ENCODE assay signal across 9 cellular contexts in the genomic region with DNA sequence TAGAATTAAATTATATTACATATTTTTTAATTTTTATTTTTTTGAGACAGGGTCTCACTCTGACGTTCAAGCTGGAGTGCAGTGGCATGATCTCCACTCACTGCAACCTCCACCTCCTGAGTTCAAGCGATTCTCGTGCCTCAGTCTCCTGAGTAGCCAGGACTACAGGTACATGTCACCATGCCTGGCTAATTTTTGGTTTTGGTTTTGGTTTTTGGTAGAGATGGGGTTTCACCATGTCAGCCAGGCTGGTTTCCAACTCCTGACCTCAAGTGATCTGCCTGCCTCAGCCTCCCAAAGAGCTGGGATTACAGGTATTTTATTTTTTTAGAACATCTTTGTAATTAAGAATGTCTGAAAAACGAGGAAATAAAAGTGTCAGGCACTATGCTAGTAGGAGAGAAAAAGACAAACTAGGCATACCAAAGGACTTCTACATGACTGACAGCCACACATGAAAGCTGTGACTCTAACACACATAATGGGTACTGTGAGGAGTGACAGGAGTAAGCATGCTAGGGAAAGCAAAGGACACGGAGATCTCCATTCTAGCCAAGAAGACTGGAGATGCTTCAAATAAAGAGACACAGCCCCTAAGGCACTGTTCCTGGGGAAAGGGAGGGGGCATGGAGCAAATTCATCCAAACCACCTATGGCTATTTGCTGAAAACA. TPM values are rescaled to one million over a fixed set of nuclear protein-coding genes. Genes with fewer than 3 reads are reported as not detected.
DNase-seq lines count a peak whose midpoint lies in the region; ATAC-seq and TF ChIP-seq lines count a peak whose summit lies in the region.
"Had no signal": no experiment of that assay in that cellular context is flagged by ENCODE, and none has a peak within 500 bp of the region (broad histone marks: within the 10 kb centered on the region; RNA-seq: fewer than 3 reads in every experiment).

No MANE protein-coding gene starts in this region.

- no peak overlapping the region for H2AFZ ChIP-seq in smooth muscle cell (ENCODE audit: low read depth)

- H3K4me3 ChIP-seq in smooth muscle cell = no peak overlapping the region
- no peak overlapping the region for H3K4me3 ChIP-seq in mucosa of descending colon

- peaks cover 82% of the 10 kb centered on the region for H3K36me3 Mint-ChIP-seq in activated naive CD8-positive, alpha-beta T cell treated with anti-CD3 and anti-CD28 coated beads, Interleukin-2, amount 50 U/mL, for 24 hours (ENCODE audit: low read depth)

- H3K27ac Mint-ChIP-seq in activated naive CD8-positive, alpha-beta T cell treated with anti-CD3 and anti-CD28 coated beads, Interleukin-2, amount 50 U/mL, for 24 hours = peak overlapping the region; percentile 75

- H3K27me3 ChIP-seq in smooth muscle cell (ENCODE audit: low read depth) = no peaks in the 10 kb centered on the region

- intact Hi-C loops in mucosa of descending colon (cut with DNase I, micrococcal nuclease) = no loop called here

- H3K9me3 ChIP-seq in smooth muscle cell (replicated peaks; ENCODE audit: low read depth) = no peaks in the 10 kb centered on the region
- H3K9me3 ChIP-seq in mucosa of descending colon = no peaks in the 10 kb centered on the region

- H3K4me1 ChIP-seq in smooth muscle cell (ENCODE audit: low read depth) (peaks cover 18% of the 10 kb centered on the region), mucosa of descending colon (ENCODE audit: low read depth) (peaks cover 19% of the 10 kb centered on the region)

- 73% methylated on average over 5 of the region's 5 CpGs for WGBS in smooth muscle cell (ENCODE audit: low lambda C conversion rate)

- no peak overlapping the region for H3K9ac ChIP-seq in smooth muscle cell (ENCODE audit: low read depth)

- ATAC-seq in GM18909 (IDR thresholded peaks at IDR 0.05; ENCODE audit: poor library complexity, unreplicated experiment) (peak; percentile 59), HG03196 (IDR thresholded peaks at IDR 0.05; ENCODE audit: unreplicated experiment) (peak; percentile 57), mucosa of descending colon (no peak)
- ATAC-seq in activated naive CD8-positive, alpha-beta T cell treated with anti-CD3 and anti-CD28 coated beads, Interleukin-2, amount 50 U/mL, for 24 hours = peak; percentile 49

- peaks cover 99% of the 10 kb centered on the region for H4K20me1 ChIP-seq in smooth muscle cell (ENCODE audit: low read depth)

- H3K4me2 ChIP-seq in smooth muscle cell = peak overlapping the region; percentile 42

- peaks cover 100% of the 10 kb centered on the region for H3K79me2 ChIP-seq in smooth muscle cell (ENCODE audit: low read depth)

- peak overlapping the region; percentile 18 for H3K4me3 Mint-ChIP-seq in activated naive CD8-positive, alpha-beta T cell treated with anti-CD3 and anti-CD28 coated beads, Interleukin-2, amount 50 U/mL, for 24 hours

- H3K9me3 Mint-ChIP-seq in activated naive CD8-positive, alpha-beta T cell treated with anti-CD3 and anti-CD28 coated beads, Interleukin-2, amount 50 U/mL, for 24 hours = no peaks in the 10 kb centered on the region

- peaks cover 15% of the 10 kb centered on the region for H3F3A ChIP-seq in smooth muscle cell (ENCODE audit: low read depth)

- H3K36me3 ChIP-seq in smooth muscle cell (ENCODE audit: low read depth) = peaks cover 16% of the 10 kb centered on the region
- H3K36me3 ChIP-seq in mucosa of descending colon (ENCODE audit: low read depth) = peaks cover 6% of the 10 kb centered on the region

- no peak for DNase-seq in activated naive CD8-positive, alpha-beta T cell treated with anti-CD3 and anti-CD28 coated beads, Interleukin-2, amount 50 U/mL, for 24 hours
- DNase-seq in smooth muscle cell (lab: John Stamatoyannopoulos, UW; ENCODE audit: unreplicated experiment) (no peak), mucosa of gallbladder (ENCODE audit: low spot score) (no peak), HK-2 (ENCODE audit: unreplicated experiment) (no peak), mucosa of descending colon (no peak)
- DNase-seq in stimulated activated CD4-positive, alpha-beta T cell treated with anti-CD3 and anti-CD28 coated beads, Interleukin-15, amount 100 ng/mL, for 24 hours = no peak
- DNase-seq: NCI-H526 treated with DMSO at 0.1 percent for 48 hours had no signal

- H3K27ac ChIP-seq in smooth muscle cell (ENCODE audit: low read depth) = peak overlapping the region; percentile 62

- H3K4me1 Mint-ChIP-seq in activated naive CD8-positive, alpha-beta T cell treated with anti-CD3 and anti-CD28 coated beads, Interleukin-2, amount 50 U/mL, for 24 hours = peaks cover 89% of the 10 kb centered on the region

- no peak for TF ChIP-seq CTCF in smooth muscle cell (IDR thresholded peaks at IDR 0.05; ENCODE audit: borderline replicate concordance, insufficient read depth, poor library complexity, severe bottlenecking)
- TF ChIP-seq CTCF in mucosa of descending colon (IDR thresholded peaks at IDR 0.05) = no peak

- no peaks in the 10 kb centered on the region for H3K27me3 Mint-ChIP-seq in activated naive CD8-positive, alpha-beta T cell treated with anti-CD3 and anti-CD28 coated beads, Interleukin-2, amount 50 U/mL, for 24 hours

RNA-seq across cellular contexts. Expression of a gene that starts 7.3 kb away (rescaled TPM):
- 87.2 and 111 TPM in 2 replicates for total RNA-seq in smooth muscle cell
- polyA plus RNA-seq in smooth muscle cell = 21.5 and 25.8 TPM in 2 replicates
- total RNA-seq in mucosa of gallbladder = 38.3 TPM
- 10 to 100 TPM; 69.0 to 95.5 (median 92.2) TPM for total RNA-seq in mucosa of descending colon
